In genomic region chr11:67370351-67371076, GRCh38 we compare ENCODE assay signal across 1 cellular context.
TF ChIP-seq lines count a peak whose summit lies in the region.

No MANE protein-coding gene starts in this region.

TF ChIP-seq in H1, 55 proteins besides CTCF, POLR2A, EP300 and RAD21:
- TF ChIP-seq MAX (IDR thresholded peaks at IDR 0.05) (peak; percentile 28; the same call in 1 of the 2 replicates), SIN3A (conservative IDR thresholded peaks at IDR 0.05 in 1 of 2, IDR thresholded peaks at IDR 0.05 in 1 of 2; ENCODE audit: low read depth in 1 of 2, low read length in 2 of 2) (no peak)
